Comparison of ENCODE assay signal across 10 cellular contexts in the genomic region with DNA sequence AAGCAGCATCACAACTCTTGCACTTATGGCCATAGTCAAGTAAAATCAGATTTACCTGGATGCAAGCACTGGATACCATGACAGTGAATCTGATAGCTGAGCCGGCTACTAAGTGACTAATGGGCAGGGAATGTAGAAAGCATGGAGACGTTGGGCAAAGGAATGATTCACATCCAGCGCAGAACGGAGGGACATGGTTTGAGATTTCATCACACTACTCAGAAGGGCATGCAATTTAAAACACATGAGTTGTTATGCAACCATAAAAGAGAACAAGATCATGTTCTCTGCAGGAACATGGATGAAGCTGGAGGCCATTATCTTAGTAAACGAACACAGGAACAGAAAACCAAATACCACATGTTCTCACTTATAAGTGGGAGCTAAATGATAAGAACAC.
DNase-seq lines count a peak whose midpoint lies in the region; ATAC-seq and TF ChIP-seq lines count a peak whose summit lies in the region.
"Had no signal": no experiment of that assay in that cellular context is flagged by ENCODE, and none has a peak within 500 bp of the region (broad histone marks: within the 10 kb centered on the region; RNA-seq: fewer than 3 reads in every experiment).

No MANE protein-coding gene starts in this region.

- no peaks in the 10 kb centered on the region for H3K36me3 ChIP-seq in tibial artery
- H3K36me3 ChIP-seq: sigmoid colon had no signal

- ATAC-seq in foreskin keratinocyte = peak; percentile 98
- no peak for ATAC-seq in GM19452 (IDR thresholded peaks at IDR 0.05; ENCODE audit: unreplicated experiment)
- no peak for ATAC-seq in HG03025 (IDR thresholded peaks at IDR 0.05; ENCODE audit: low FRiP score, unreplicated experiment)
- ATAC-seq: stimulated activated memory B cell treated with anti-CD40 and anti-IgM and Interleukin-4, amounts not matched to agents 10 μg/mL and 1 μg/mL and 100 μg/mL, for 72 hours had no signal

- H3K4me3 Mint-ChIP-seq in activated naive CD8-positive, alpha-beta T cell treated with anti-CD3 and anti-CD28 coated beads for 36 hours = no peak overlapping the region
- H3K4me3 Mint-ChIP-seq: stimulated activated memory B cell treated with anti-CD40 and anti-IgM and Interleukin-4, amounts not matched to agents 10 μg/mL and 1 μg/mL and 100 μg/mL, for 72 hours had no signal

- H3K27ac Mint-ChIP-seq in activated naive CD8-positive, alpha-beta T cell treated with anti-CD3 and anti-CD28 coated beads for 36 hours = no peak overlapping the region
- H3K27ac Mint-ChIP-seq: stimulated activated memory B cell treated with anti-CD40 and anti-IgM and Interleukin-4, amounts not matched to agents 10 μg/mL and 1 μg/mL and 100 μg/mL, for 72 hours had no signal

- no peaks in the 10 kb centered on the region for H3K4me1 Mint-ChIP-seq in activated naive CD8-positive, alpha-beta T cell treated with anti-CD3 and anti-CD28 coated beads for 36 hours

- H3K9me3 ChIP-seq in tibial artery = no peaks in the 10 kb centered on the region
- H3K9me3 ChIP-seq: sigmoid colon had no signal

- H3K9me3 Mint-ChIP-seq in activated naive CD8-positive, alpha-beta T cell treated with anti-CD3 and anti-CD28 coated beads for 36 hours = peaks cover 11% of the 10 kb centered on the region

- H3K27me3 ChIP-seq in HL-60 (ENCODE audit: insufficient read depth, poor library complexity, severe bottlenecking) = no peaks in the 10 kb centered on the region
- no peaks in the 10 kb centered on the region for H3K27me3 ChIP-seq in foreskin keratinocyte
- no peaks in the 10 kb centered on the region for H3K27me3 ChIP-seq in tibial artery
- H3K27me3 ChIP-seq: sigmoid colon had no signal

- DNase-seq in HL-60 (ENCODE audit: low read depth in 1 of 2, low spot score in 1 of 2) (peak; percentile 12 to 57), SW 1271 (lab: John Stamatoyannopoulos, UW) (peak; percentile 85 to 94), foreskin keratinocyte (peak; percentile 95 to 98), tibial artery (peak; percentile 42 to 80), cerebellar cortex (ENCODE audit: low spot score) (no peak)
- no peak for DNase-seq in activated naive CD8-positive, alpha-beta T cell treated with anti-CD3 and anti-CD28 coated beads for 36 hours
- DNase-seq: sigmoid colon had no signal

- peaks cover 4% of the 10 kb centered on the region for H3K36me3 Mint-ChIP-seq in activated naive CD8-positive, alpha-beta T cell treated with anti-CD3 and anti-CD28 coated beads for 36 hours

- TF ChIP-seq CTCF in HL-60 (IDR thresholded peaks at IDR 0.05; ENCODE audit: insufficient read depth, low read length) = no peak
- no peak for TF ChIP-seq CTCF in foreskin keratinocyte (conservative IDR thresholded peaks at IDR 0.05)
- no peak for TF ChIP-seq CTCF in tibial artery (IDR thresholded peaks at IDR 0.05)

- no peak overlapping the region for H3K4me3 ChIP-seq in HL-60 (replicated peaks; ENCODE audit: insufficient read depth, low read length)
- H3K4me3 ChIP-seq in tibial artery = no peak overlapping the region
- H3K4me3 ChIP-seq: sigmoid colon had no signal

- H3K4me1 ChIP-seq in foreskin keratinocyte (peaks cover 3% of the 10 kb centered on the region), tibial artery (peaks cover 0 to 7% (median 2%) of the 10 kb centered on the region in 4 donors)
- H3K4me1 ChIP-seq: sigmoid colon had no signal

- no peak overlapping the region for H3K27ac ChIP-seq in HL-60 (replicated peaks)
- peak overlapping the region; percentile 6 for H3K27ac ChIP-seq in foreskin keratinocyte
- peak overlapping the region; percentile 51 to 56 for H3K27ac ChIP-seq in tibial artery
- H3K27ac ChIP-seq: sigmoid colon had no signal

- intact Hi-C loops in tibial artery (cut with DNase I; ENCODE audit: low total_unique reads) = no loop called here

- H3K27me3 Mint-ChIP-seq in activated naive CD8-positive, alpha-beta T cell treated with anti-CD3 and anti-CD28 coated beads for 36 hours = no peaks in the 10 kb centered on the region
- H3K27me3 Mint-ChIP-seq: stimulated activated memory B cell treated with anti-CD40 and anti-IgM and Interleukin-4, amounts not matched to agents 10 μg/mL and 1 μg/mL and 100 μg/mL, for 72 hours had no signal

Comparison
In these comparisons a context has a peak if more than half of its experiments do, and no peak if none do; other contexts are left out.
1. DNase-seq: peak in HL-60 (2 of 2), SW 1271 (2 of 2), foreskin keratinocyte (2 of 2) and tibial artery (2 of 2); none in cerebellar cortex (single experiment) and activated naive CD8-positive, alpha-beta T cell treated with anti-CD3 and anti-CD28 coated beads for 36 hours (single experiment).